In genomic region chr4:140153744-140154571, GRCh38 we compare ENCODE assay signal across 1 cellular context.
A peak's percentile ranks its signal among the peaks of the same experiment; 100 is the strongest.
TF ChIP-seq lines count a peak whose summit lies in the region.

MAML3 (minus strand) TSS chr4:140154184; CDS start chr4:140153327, 857 bp downstream.

TF ChIP-seq in HepG2, 621 proteins besides CTCF, POLR2A, EP300 and RAD21 (continued from another document and continues in another):
- TF ChIP-seq HNF1B (CRISPR knock-in tag; IDR thresholded peaks at IDR 0.05) (0 out of 2 replicates have a peak, but pooled peaks have one; percentile 27), ZFX (CRISPR knock-in tag; IDR thresholded peaks at IDR 0.05; ENCODE audit: low read depth) (peak; percentile 55; the same call in 1 of the 2 replicates), SMYD3 (CRISPR knock-in tag; IDR thresholded peaks at IDR 0.05) (no peak), CBX2 (IDR thresholded peaks at IDR 0.05; ENCODE audit: low read depth, low read length) (no peak), CBX2 (CRISPR knock-in tag; IDR thresholded peaks at IDR 0.05; ENCODE audit: low read depth) (peak; percentile 93; the same call in 1 of the 2 replicates), ZFP36 (IDR thresholded peaks at IDR 0.05; ENCODE audit: borderline replicate concordance, low read depth, low read length, partially characterized antibody) (peak; percentile 14), ZNF7 (CRISPR knock-in tag; IDR thresholded peaks at IDR 0.05) (no peak), AKNA (CRISPR knock-in tag; IDR thresholded peaks at IDR 0.05; ENCODE audit: borderline replicate concordance) (no peak), RFX3 (CRISPR knock-in tag; IDR thresholded peaks at IDR 0.05) (no peak), ATF2 (CRISPR knock-in tag; IDR thresholded peaks at IDR 0.05) (peak; percentile 52; the same call in 1 of the 2 replicates), ZNF337 (CRISPR knock-in tag; IDR thresholded peaks at IDR 0.05; ENCODE audit: borderline replicate concordance, low read depth) (0 out of 2 replicates have a peak, but pooled peaks have one; percentile 56), TEAD3 (CRISPR knock-in tag; optimal IDR thresholded peaks at IDR 0.05; ENCODE audit: borderline replicate concordance) (peak; percentile 64), ZNF839 (CRISPR knock-in tag; IDR thresholded peaks at IDR 0.05; ENCODE audit: borderline replicate concordance) (no peak), LRRFIP1 (CRISPR knock-in tag; conservative IDR thresholded peaks at IDR 0.05) (no peak), NFIB (CRISPR knock-in tag; IDR thresholded peaks at IDR 0.05; ENCODE audit: borderline replicate concordance) (no peak), KAT2B (IDR thresholded peaks at IDR 0.05; ENCODE audit: borderline replicate concordance, low read depth, low read length) (no peak), ZNF281 (CRISPR knock-in tag; IDR thresholded peaks at IDR 0.05; ENCODE audit: borderline replicate concordance) (peak; percentile 56; the same call in 1 of the 2 replicates), HDAC6 (IDR thresholded peaks at IDR 0.05; ENCODE audit: low read depth, low read length) (no peak), PHF5A (CRISPR knock-in tag; IDR thresholded peaks at IDR 0.05; ENCODE audit: low read depth, unreplicated experiment) (peak; percentile 44), NONO (IDR thresholded peaks at IDR 0.05) (no peak), NONO (CRISPR knock-in tag; conservative IDR thresholded peaks at IDR 0.05) (peak; percentile 51; the same call in 1 of the 2 replicates), ZNF737 (CRISPR knock-in tag; IDR thresholded peaks at IDR 0.05; ENCODE audit: borderline replicate concordance) (no peak), CREBL2 (CRISPR knock-in tag; IDR thresholded peaks at IDR 0.05; ENCODE audit: borderline replicate concordance) (peak; percentile 38; the same call in 1 of the 2 replicates), GMEB2 (CRISPR knock-in tag; IDR thresholded peaks at IDR 0.05; ENCODE audit: low read depth) (no peak; the same call in 1 of the 2 replicates), ARID3A (IDR thresholded peaks at IDR 0.05; ENCODE audit: low read depth, low read length) (no peak), ATF4 (CRISPR knock-in tag; IDR thresholded peaks at IDR 0.05) (peak in 1 of 2 experiments; percentile 62; a peak in 1 of 4 replicates), ZNF570 (CRISPR knock-in tag; IDR thresholded peaks at IDR 0.05; ENCODE audit: borderline replicate concordance) (no peak), CEBPG (CRISPR knock-in tag; IDR thresholded peaks at IDR 0.05) (no peak; the same call in 1 of the 2 replicates), ZNF20 (CRISPR knock-in tag; IDR thresholded peaks at IDR 0.05) (no peak), ZNF121 (CRISPR knock-in tag; IDR thresholded peaks at IDR 0.05) (0 out of 2 replicates have a peak, but pooled peaks have one; percentile 9), RBM39 (IDR thresholded peaks at IDR 0.05; ENCODE audit: low read depth, low read length, poor library complexity, severe bottlenecking) (peak; percentile 84), ZNF501 (CRISPR knock-in tag; IDR thresholded peaks at IDR 0.05) (peak; percentile 73), ZNF691 (CRISPR knock-in tag; IDR thresholded peaks at IDR 0.05; ENCODE audit: borderline replicate concordance, low read depth) (peak; percentile 31; the same call in 1 of the 2 replicates), ZNF414 (CRISPR knock-in tag; IDR thresholded peaks at IDR 0.05) (peak; percentile 88; the same call in 1 of the 2 replicates), HMG20A (CRISPR knock-in tag; IDR thresholded peaks at IDR 0.05; ENCODE audit: borderline replicate concordance) (0 out of 2 replicates have a peak, but pooled peaks have one; percentile 13), SP1 (IDR thresholded peaks at IDR 0.05) (no peak), SP1 (CRISPR knock-in tag; IDR thresholded peaks at IDR 0.05) (peak; percentile 54; the same call in 1 of the 2 replicates), YEATS2 (CRISPR knock-in tag; IDR thresholded peaks at IDR 0.05; ENCODE audit: borderline replicate concordance) (no peak), SMARCE1 (IDR thresholded peaks at IDR 0.05; ENCODE audit: borderline replicate concordance) (no peak), ZNF776 (CRISPR knock-in tag; IDR thresholded peaks at IDR 0.05) (0 out of 2 replicates have a peak, but pooled peaks have one; percentile 61), GATAD1 (CRISPR knock-in tag; IDR thresholded peaks at IDR 0.05) (no peak)
